2 cellular contexts compared by ENCODE assay signal in the genomic region with DNA sequence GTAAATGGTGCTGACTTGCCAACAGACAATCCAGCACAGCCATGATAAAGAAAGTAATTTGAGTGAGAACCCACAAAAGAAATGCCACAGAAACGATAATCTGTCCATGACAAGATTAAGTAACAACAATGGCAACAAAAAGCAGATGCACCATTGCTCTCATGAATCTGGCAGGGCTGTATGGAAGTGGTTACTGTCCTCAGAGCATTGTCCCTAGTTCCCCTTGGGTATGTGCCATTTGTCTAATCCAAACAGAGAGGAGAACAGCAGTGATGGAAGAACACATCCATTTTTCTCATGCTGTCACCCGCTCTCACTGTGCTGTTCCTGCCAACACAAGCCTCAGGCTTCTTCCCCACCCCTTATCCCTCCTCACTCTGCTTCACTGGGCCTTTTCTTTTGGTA.
TF ChIP-seq lines count a peak whose summit lies in the region.

No MANE protein-coding gene starts in this region.

TF ChIP-seq in liver, 16 proteins besides CTCF, POLR2A, EP300 and RAD21 (continued from another document):
- TF ChIP-seq, protein P1, sequence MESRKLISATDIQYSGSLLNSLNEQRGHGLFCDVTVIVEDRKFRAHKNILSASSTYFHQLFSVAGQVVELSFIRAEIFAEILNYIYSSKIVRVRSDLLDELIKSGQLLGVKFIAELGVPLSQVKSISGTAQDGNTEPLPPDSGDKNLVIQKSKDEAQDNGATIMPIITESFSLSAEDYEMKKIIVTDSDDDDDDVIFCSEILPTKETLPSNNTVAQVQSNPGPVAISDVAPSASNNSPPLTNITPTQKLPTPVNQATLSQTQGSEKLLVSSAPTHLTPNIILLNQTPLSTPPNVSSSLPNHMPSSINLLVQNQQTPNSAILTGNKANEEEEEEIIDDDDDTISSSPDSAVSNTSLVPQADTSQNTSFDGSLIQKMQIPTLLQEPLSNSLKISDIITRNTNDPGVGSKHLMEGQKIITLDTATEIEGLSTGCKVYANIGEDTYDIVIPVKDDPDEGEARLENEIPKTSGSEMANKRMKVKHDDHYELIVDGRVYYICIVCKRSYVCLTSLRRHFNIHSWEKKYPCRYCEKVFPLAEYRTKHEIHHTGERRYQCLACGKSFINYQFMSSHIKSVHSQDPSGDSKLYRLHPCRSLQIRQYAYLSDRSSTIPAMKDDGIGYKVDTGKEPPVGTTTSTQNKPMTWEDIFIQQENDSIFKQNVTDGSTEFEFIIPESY (IDR thresholded peaks at IDR 0.05): no peak
- no peak for TF ChIP-seq FOXA2 (IDR thresholded peaks at IDR 0.05)
- TF ChIP-seq HNF4A (conservative IDR thresholded peaks at IDR 0.05): no peak
- no peak for TF ChIP-seq GABPA (IDR thresholded peaks at IDR 0.05 in 1 of 2, conservative IDR thresholded peaks at IDR 0.05 in 1 of 2)
- TF ChIP-seq HNF4G (IDR thresholded peaks at IDR 0.05): no peak
- no peak for TF ChIP-seq TAF1 (conservative IDR thresholded peaks at IDR 0.05)
- TF ChIP-seq JUND (IDR thresholded peaks at IDR 0.05): no peak
- TF ChIP-seq, protein P2, sequence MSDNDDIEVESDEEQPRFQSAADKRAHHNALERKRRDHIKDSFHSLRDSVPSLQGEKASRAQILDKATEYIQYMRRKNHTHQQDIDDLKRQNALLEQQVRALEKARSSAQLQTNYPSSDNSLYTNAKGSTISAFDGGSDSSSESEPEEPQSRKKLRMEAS (IDR thresholded peaks at IDR 0.05): no peak
- TF ChIP-seq YY1 (IDR thresholded peaks at IDR 0.05): no peak
- peak; percentile 20 for TF ChIP-seq SP1 (IDR thresholded peaks at IDR 0.05)
- TF ChIP-seq, protein P3, sequence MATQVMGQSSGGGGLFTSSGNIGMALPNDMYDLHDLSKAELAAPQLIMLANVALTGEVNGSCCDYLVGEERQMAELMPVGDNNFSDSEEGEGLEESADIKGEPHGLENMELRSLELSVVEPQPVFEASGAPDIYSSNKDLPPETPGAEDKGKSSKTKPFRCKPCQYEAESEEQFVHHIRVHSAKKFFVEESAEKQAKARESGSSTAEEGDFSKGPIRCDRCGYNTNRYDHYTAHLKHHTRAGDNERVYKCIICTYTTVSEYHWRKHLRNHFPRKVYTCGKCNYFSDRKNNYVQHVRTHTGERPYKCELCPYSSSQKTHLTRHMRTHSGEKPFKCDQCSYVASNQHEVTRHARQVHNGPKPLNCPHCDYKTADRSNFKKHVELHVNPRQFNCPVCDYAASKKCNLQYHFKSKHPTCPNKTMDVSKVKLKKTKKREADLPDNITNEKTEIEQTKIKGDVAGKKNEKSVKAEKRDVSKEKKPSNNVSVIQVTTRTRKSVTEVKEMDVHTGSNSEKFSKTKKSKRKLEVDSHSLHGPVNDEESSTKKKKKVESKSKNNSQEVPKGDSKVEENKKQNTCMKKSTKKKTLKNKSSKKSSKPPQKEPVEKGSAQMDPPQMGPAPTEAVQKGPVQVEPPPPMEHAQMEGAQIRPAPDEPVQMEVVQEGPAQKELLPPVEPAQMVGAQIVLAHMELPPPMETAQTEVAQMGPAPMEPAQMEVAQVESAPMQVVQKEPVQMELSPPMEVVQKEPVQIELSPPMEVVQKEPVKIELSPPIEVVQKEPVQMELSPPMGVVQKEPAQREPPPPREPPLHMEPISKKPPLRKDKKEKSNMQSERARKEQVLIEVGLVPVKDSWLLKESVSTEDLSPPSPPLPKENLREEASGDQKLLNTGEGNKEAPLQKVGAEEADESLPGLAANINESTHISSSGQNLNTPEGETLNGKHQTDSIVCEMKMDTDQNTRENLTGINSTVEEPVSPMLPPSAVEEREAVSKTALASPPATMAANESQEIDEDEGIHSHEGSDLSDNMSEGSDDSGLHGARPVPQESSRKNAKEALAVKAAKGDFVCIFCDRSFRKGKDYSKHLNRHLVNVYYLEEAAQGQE (IDR thresholded peaks at IDR 0.05): no peak
- peak; percentile 63 to 73 for TF ChIP-seq RXRA (IDR thresholded peaks at IDR 0.05)

TF ChIP-seq in HepG2, 621 proteins besides CTCF, POLR2A, EP300 and RAD21:
- TF ChIP-seq, protein P4, sequence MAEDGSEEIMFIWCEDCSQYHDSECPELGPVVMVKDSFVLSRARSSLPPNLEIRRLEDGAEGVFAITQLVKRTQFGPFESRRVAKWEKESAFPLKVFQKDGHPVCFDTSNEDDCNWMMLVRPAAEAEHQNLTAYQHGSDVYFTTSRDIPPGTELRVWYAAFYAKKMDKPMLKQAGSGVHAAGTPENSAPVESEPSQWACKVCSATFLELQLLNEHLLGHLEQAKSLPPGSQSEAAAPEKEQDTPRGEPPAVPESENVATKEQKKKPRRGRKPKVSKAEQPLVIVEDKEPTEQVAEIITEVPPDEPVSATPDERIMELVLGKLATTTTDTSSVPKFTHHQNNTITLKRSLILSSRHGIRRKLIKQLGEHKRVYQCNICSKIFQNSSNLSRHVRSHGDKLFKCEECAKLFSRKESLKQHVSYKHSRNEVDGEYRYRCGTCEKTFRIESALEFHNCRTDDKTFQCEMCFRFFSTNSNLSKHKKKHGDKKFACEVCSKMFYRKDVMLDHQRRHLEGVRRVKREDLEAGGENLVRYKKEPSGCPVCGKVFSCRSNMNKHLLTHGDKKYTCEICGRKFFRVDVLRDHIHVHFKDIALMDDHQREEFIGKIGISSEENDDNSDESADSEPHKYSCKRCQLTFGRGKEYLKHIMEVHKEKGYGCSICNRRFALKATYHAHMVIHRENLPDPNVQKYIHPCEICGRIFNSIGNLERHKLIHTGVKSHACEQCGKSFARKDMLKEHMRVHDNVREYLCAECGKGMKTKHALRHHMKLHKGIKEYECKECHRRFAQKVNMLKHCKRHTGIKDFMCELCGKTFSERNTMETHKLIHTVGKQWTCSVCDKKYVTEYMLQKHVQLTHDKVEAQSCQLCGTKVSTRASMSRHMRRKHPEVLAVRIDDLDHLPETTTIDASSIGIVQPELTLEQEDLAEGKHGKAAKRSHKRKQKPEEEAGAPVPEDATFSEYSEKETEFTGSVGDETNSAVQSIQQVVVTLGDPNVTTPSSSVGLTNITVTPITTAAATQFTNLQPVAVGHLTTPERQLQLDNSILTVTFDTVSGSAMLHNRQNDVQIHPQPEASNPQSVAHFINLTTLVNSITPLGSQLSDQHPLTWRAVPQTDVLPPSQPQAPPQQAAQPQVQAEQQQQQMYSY (CRISPR knock-in tag; IDR thresholded peaks at IDR 0.05): no peak
- TF ChIP-seq ZNF850 (CRISPR knock-in tag; conservative IDR thresholded peaks at IDR 0.05) (no peak), FOXK1 (CRISPR knock-in tag; IDR thresholded peaks at IDR 0.05; ENCODE audit: borderline replicate concordance, low read depth) (no peak), MZF1 (CRISPR knock-in tag; IDR thresholded peaks at IDR 0.05; ENCODE audit: borderline replicate concordance) (no peak), ZNF713 (CRISPR knock-in tag; IDR thresholded peaks at IDR 0.05) (no peak), SAP130 (CRISPR knock-in tag; IDR thresholded peaks at IDR 0.05; ENCODE audit: low read depth) (no peak), CAMTA2 (CRISPR knock-in tag; IDR thresholded peaks at IDR 0.05; ENCODE audit: borderline replicate concordance) (no peak)
- TF ChIP-seq, protein P5, sequence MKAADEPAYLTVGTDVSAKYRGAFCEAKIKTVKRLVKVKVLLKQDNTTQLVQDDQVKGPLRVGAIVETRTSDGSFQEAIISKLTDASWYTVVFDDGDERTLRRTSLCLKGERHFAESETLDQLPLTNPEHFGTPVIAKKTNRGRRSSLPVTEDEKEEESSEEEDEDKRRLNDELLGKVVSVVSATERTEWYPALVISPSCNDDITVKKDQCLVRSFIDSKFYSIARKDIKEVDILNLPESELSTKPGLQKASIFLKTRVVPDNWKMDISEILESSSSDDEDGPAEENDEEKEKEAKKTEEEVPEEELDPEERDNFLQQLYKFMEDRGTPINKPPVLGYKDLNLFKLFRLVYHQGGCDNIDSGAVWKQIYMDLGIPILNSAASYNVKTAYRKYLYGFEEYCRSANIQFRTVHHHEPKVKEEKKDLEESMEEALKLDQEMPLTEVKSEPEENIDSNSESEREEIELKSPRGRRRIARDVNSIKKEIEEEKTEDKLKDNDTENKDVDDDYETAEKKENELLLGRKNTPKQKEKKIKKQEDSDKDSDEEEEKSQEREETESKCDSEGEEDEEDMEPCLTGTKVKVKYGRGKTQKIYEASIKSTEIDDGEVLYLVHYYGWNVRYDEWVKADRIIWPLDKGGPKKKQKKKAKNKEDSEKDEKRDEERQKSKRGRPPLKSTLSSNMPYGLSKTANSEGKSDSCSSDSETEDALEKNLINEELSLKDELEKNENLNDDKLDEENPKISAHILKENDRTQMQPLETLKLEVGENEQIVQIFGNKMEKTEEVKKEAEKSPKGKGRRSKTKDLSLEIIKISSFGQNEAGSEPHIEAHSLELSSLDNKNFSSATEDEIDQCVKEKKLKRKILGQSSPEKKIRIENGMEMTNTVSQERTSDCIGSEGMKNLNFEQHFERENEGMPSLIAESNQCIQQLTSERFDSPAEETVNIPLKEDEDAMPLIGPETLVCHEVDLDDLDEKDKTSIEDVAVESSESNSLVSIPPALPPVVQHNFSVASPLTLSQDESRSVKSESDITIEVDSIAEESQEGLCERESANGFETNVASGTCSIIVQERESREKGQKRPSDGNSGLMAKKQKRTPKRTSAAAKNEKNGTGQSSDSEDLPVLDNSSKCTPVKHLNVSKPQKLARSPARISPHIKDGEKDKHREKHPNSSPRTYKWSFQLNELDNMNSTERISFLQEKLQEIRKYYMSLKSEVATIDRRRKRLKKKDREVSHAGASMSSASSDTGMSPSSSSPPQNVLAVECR (CRISPR knock-in tag; IDR thresholded peaks at IDR 0.05; ENCODE audit: borderline replicate concordance): no peak
- TF ChIP-seq, protein P6, sequence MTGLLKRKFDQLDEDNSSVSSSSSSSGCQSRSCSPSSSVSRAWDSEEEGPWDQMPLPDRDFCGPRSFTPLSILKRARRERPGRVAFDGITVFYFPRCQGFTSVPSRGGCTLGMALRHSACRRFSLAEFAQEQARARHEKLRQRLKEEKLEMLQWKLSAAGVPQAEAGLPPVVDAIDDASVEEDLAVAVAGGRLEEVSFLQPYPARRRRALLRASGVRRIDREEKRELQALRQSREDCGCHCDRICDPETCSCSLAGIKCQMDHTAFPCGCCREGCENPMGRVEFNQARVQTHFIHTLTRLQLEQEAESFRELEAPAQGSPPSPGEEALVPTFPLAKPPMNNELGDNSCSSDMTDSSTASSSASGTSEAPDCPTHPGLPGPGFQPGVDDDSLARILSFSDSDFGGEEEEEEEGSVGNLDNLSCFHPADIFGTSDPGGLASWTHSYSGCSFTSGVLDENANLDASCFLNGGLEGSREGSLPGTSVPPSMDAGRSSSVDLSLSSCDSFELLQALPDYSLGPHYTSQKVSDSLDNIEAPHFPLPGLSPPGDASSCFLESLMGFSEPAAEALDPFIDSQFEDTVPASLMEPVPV (CRISPR knock-in tag; IDR thresholded peaks at IDR 0.05): no peak
- TF ChIP-seq, protein P7, sequence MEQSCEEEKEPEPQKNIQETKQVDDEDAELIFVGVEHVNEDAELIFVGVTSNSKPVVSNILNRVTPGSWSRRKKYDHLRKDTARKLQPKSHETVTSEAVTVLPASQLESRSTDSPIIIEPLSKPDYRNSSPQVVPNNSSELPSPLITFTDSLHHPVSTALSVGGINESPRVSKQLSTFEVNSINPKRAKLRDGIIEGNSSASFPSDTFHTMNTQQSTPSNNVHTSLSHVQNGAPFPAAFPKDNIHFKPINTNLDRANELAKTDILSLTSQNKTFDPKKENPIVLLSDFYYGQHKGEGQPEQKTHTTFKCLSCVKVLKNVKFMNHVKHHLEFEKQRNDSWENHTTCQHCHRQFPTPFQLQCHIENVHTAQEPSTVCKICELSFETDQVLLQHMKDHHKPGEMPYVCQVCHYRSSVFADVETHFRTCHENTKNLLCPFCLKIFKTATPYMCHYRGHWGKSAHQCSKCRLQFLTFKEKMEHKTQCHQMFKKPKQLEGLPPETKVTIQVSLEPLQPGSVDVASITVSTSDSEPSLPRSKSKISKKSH (CRISPR knock-in tag; IDR thresholded peaks at IDR 0.05; ENCODE audit: borderline replicate concordance): no peak
